23 cellular contexts compared by ENCODE assay signal in the genomic region with DNA sequence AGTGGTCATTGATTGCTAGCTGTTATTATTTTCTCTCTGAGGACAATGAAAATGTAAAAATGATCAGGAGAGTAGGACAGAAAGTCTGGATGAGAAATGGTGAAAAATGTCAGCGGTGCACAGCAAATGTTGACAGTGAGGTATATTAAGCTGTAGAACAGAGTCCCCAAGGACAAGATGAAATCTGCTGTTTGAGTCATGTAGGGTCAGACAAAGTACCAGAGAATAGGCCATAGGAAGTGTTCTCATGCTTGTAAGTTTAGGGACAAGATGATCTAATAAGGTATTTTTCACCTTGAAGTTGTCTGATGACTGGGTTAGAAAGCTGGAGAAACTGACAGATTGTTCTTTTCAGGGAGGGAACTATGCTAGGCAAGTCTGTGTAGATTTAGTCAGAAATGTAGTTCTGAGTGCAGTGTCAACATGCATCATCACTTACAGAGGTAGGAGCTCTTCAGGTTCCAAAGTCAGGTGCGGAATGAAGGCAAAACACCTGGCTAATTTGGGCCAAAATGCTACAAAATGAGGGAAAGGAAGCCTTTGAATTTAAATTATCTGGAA.
"Had no signal": no experiment of that assay in that cellular context is flagged by ENCODE, and none has a peak within 500 bp of the region (broad histone marks: within the 10 kb centered on the region; RNA-seq: fewer than 3 reads in every experiment).

No MANE protein-coding gene starts in this region.

- DNase-seq: activated CD4-positive, alpha-beta T cell treated with anti-CD3 and anti-CD28 coated beads for 1 hour; activated CD4-positive, alpha-beta T cell treated with anti-CD3 and anti-CD28 coated beads, Interleukin-2, amount 50 U/mL, for 4 hours; activated CD8-positive, alpha-beta memory T cell treated with anti-CD3 and anti-CD28 coated beads, Interleukin-2, amount 50 U/mL, for 48 hours; activated naive CD4-positive, alpha-beta T cell treated with anti-CD3 and anti-CD28 coated beads for 36 hours; activated naive CD8-positive, alpha-beta T cell treated with anti-CD3 and anti-CD28 coated beads, Interleukin-2, amount 10 ng/mL, durations not matched to agents 7 days and 5 days; activated T-cell treated with anti-CD3 and anti-CD28 coated beads, Interleukin-2, amount 50 U/mL, for 4 hours; amniotic stem cell; cortex of kidney; foreskin fibroblast; heart right ventricle; islet precursor cell; left cardiac atrium; mesenchymal stem cell; nephron progenitor cell; pancreas; psoas muscle; right cardiac atrium; stimulated activated CD4-positive, alpha-beta T cell treated with anti-CD3 and anti-CD28 coated beads, Interleukin-1b, Interleukin-23, amount 100 ng/mL, for 48 hours; transverse colon; WERI-Rb-1 had no signal

- H3K36me3 ChIP-seq: heart right ventricle, pancreas, transverse colon, vagina, WERI-Rb-1 had no signal

- H3K9me3 Mint-ChIP-seq: activated naive CD4-positive, alpha-beta T cell treated with anti-CD3 and anti-CD28 coated beads for 36 hours; activated naive CD8-positive, alpha-beta T cell treated with anti-CD3 and anti-CD28 coated beads, Interleukin-2, amount 10 ng/mL, durations not matched to agents 7 days and 5 days; activated T-cell treated with anti-CD3 and anti-CD28 coated beads, Interleukin-2, amount 50 U/mL, for 4 hours; nephron progenitor cell had no signal

- H3K4me3 Mint-ChIP-seq: activated naive CD4-positive, alpha-beta T cell treated with anti-CD3 and anti-CD28 coated beads for 36 hours; activated naive CD8-positive, alpha-beta T cell treated with anti-CD3 and anti-CD28 coated beads, Interleukin-2, amount 10 ng/mL, durations not matched to agents 7 days and 5 days; activated T-cell treated with anti-CD3 and anti-CD28 coated beads, Interleukin-2, amount 50 U/mL, for 4 hours; nephron progenitor cell had no signal

- H3K4me3 ChIP-seq: heart right ventricle, pancreas, psoas muscle, skin epidermis, transverse colon, vagina had no signal

- H3K27ac ChIP-seq: epithelial cell of prostate, heart right ventricle, pancreas, psoas muscle, skin epidermis, transverse colon, vagina, WERI-Rb-1 had no signal

- H3K27me3 ChIP-seq: heart right ventricle, pancreas, transverse colon, vagina had no signal

- H3K9me3 ChIP-seq: heart right ventricle, pancreas, psoas muscle, transverse colon, vagina had no signal

- H3K4me1 ChIP-seq: pancreas, psoas muscle, transverse colon, vagina had no signal

- H3K4me1 Mint-ChIP-seq: activated naive CD8-positive, alpha-beta T cell treated with anti-CD3 and anti-CD28 coated beads, Interleukin-2, amount 10 ng/mL, durations not matched to agents 7 days and 5 days had no signal

- H3K27ac Mint-ChIP-seq: activated naive CD4-positive, alpha-beta T cell treated with anti-CD3 and anti-CD28 coated beads for 36 hours; activated naive CD8-positive, alpha-beta T cell treated with anti-CD3 and anti-CD28 coated beads, Interleukin-2, amount 10 ng/mL, durations not matched to agents 7 days and 5 days; nephron progenitor cell had no signal

- H3K36me3 Mint-ChIP-seq: activated naive CD8-positive, alpha-beta T cell treated with anti-CD3 and anti-CD28 coated beads, Interleukin-2, amount 10 ng/mL, durations not matched to agents 7 days and 5 days had no signal

- ATAC-seq: activated T-cell treated with anti-CD3 and anti-CD28 coated beads, Interleukin-2, amount 50 U/mL, for 4 hours; left cardiac atrium; psoas muscle; right cardiac atrium had no signal
